8 cellular contexts compared by ENCODE assay signal in the genomic region with DNA sequence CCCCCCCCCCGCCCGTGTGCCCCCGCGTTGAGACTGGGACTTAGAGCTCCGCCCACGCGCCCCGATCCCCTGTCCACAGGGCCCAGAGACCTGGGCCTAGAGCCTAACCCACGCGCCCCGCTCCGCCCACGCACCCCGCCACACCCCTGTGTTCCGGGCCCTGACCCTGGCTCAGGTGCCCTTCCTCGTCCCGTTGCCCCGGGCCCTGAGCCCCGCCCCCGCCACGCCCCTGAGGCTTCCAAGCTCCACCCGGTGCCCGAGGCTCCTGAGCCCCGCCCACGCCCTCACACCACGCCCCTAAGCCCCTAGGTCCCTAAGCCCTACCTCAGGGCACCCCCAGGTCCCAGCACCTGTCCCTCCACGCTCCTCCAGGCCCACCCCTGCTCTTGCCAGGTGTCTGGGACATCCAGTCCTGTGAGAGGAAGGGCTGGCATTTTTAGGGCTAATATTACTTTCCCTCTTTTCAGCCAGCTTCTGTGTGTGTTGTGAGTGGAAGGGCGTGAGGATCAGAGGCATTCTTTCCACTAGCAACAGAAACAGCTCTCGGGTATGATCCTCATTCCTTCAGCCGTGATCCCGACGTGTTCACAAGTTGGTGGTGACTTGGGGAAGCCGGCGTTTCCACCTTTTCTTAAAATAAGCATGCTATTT.
DNase-seq lines count a peak whose midpoint lies in the region; ATAC-seq and TF ChIP-seq lines count a peak whose summit lies in the region.

No MANE protein-coding gene starts in this region.

- peak overlapping the region; percentile 22 to 42 for H3K9ac ChIP-seq in stomach smooth muscle (ENCODE audit: low read length in 2 of 2)

- no peak overlapping the region for H3K27ac Mint-ChIP-seq in nephron progenitor cell

- peak overlapping the region; percentile 76 for H3K4me3 Mint-ChIP-seq in nephron progenitor cell

- H3K27ac ChIP-seq in stomach smooth muscle (ENCODE audit: low read length) = peak overlapping the region; percentile 60

- H3K4me3 ChIP-seq in AG04449 (ENCODE audit: low read depth, low read length) (peak overlapping the region; percentile 54), stomach smooth muscle (ENCODE audit: low read length in 2 of 2) (peak overlapping the region in 1 of 2 donors; percentile 62)

- POLR2A ChIA-PET in AG04449 (lab: Yijun Ruan, JAX) = interaction anchor here (0.7 kb wide), 1 partner anchor 51 kb away, joined by 3 read pairs; no protein-coding TSS in a partner anchor

- no peaks in the 10 kb centered on the region for H3K27me3 ChIP-seq in stomach smooth muscle (ENCODE audit: control insufficient read depth in 1 of 2, insufficient read depth in 2 of 2, low read length in 2 of 2)

- no peaks in the 10 kb centered on the region for H3K36me3 Mint-ChIP-seq in nephron progenitor cell (ENCODE audit: low read depth)

- no peak for DNase-seq in AG04449 (ENCODE audit: low read depth, low spot score)
- DNase-seq in NOMO-1 treated with dmso at 0.1 percent for 144 hours (lab: John Stamatoyannopoulos, UW; ENCODE audit: unreplicated experiment) = peak; percentile 61
- DNase-seq in activated T-cell treated with anti-CD3 and anti-CD28 coated beads for 48 hours (ENCODE audit: low read depth) = peak; percentile 75
- DNase-seq in fibroblast of gingiva (ENCODE audit: low read depth) = peak; percentile 42
- peak; percentile 93 for DNase-seq in nephron progenitor cell

- no peak for TF ChIP-seq CTCF in AG04449 (IDR thresholded peaks at IDR 0.05; ENCODE audit: insufficient read depth, low read length, missing control alignments)
- TF ChIP-seq CTCF in nephron progenitor cell (IDR thresholded peaks at IDR 0.05) = no peak

- peaks cover 47% of the 10 kb centered on the region for H3K27me3 Mint-ChIP-seq in nephron progenitor cell (ENCODE audit: low read depth, poor library complexity)

- no peaks in the 10 kb centered on the region for H3K36me3 ChIP-seq in stomach smooth muscle (ENCODE audit: control insufficient read depth in 2 of 2, insufficient read depth in 2 of 2, low read length in 2 of 2)

- H3K9me3 ChIP-seq in stomach smooth muscle (ENCODE audit: control insufficient read depth in 2 of 2, low read length in 2 of 2) = no peaks in the 10 kb centered on the region

- CTCF ChIA-PET in AG04449 (lab: Yijun Ruan, JAX) = interaction anchor here (1.0 to 7.3 kb wide), 10 partner anchors 9 to 211 kb away, joined by 3 to 45 read pairs (median 4); no protein-coding TSS in a partner anchor

- peaks cover 22% of the 10 kb centered on the region for H3K4me1 ChIP-seq in stomach smooth muscle (ENCODE audit: control insufficient read depth, insufficient read depth, low read length)

- H3K9me3 Mint-ChIP-seq in nephron progenitor cell = peaks cover 7% of the 10 kb centered on the region

- ATAC-seq in GM18907 (IDR thresholded peaks at IDR 0.05; ENCODE audit: unreplicated experiment) (peak; percentile 63), HG03135 (IDR thresholded peaks at IDR 0.05; ENCODE audit: unreplicated experiment) (peak; percentile 58)

- H3K4me1 Mint-ChIP-seq in nephron progenitor cell = peaks cover 16% of the 10 kb centered on the region
